ENCODE assay signal across 8 cellular contexts in genomic region chr1:89804646-89805237, GRCh38. TPM values are rescaled to one million over a fixed set of nuclear protein-coding genes. Genes with fewer than 3 reads are reported as not detected.
DNase-seq lines count a peak whose midpoint lies in the region; ATAC-seq and TF ChIP-seq lines count a peak whose summit lies in the region.

No MANE protein-coding gene starts in this region.

- no peak for TF ChIP-seq POLR2A in suprapubic skin (IDR thresholded peaks at IDR 0.05)

- peaks cover 5% of the 10 kb centered on the region for H3K4me1 ChIP-seq in suprapubic skin

- no peaks in the 10 kb centered on the region for H3K27me3 ChIP-seq in suprapubic skin

- ATAC-seq in GM21723 (IDR thresholded peaks at IDR 0.05; ENCODE audit: unreplicated experiment) = peak; percentile 80

- no peaks in the 10 kb centered on the region for H3K36me3 ChIP-seq in suprapubic skin

- CTCF ChIA-PET in RWPE1 (lab: Yijun Ruan, JAX) = interaction anchor here (0.6 to 2.4 kb wide), 20 partner anchors 10 to 819 kb away, joined by 3 to 22 read pairs (median 4); partner anchors contain the start of gene LRRC8D

- H3K4me3 ChIP-seq in fibroblast of the aortic adventitia (ENCODE audit: low read depth, low read length) (no peak overlapping the region), suprapubic skin (no peak overlapping the region)

- peak; percentile 73 for DNase-seq in DMS79 (lab: John Stamatoyannopoulos, UW)
- peak; percentile 72 for DNase-seq in RWPE1 (ENCODE audit: low spot score)
- peak; percentile 69 for DNase-seq in activated T-helper 1 cell treated with Interleukin-2 at 50 U/mL for 16 hours (ENCODE audit: low read depth)
- DNase-seq in fibroblast of the aortic adventitia (ENCODE audit: low read depth) = peak; percentile 88
- peak; percentile 67 for DNase-seq in non-pigmented ciliary epithelial cell (ENCODE audit: low read depth)
- DNase-seq in suprapubic skin (ENCODE audit: low spot score in 2 of 2) = peak; percentile 87 to 88

- no peaks in the 10 kb centered on the region for H3K9me3 ChIP-seq in suprapubic skin

- H3K27ac ChIP-seq in RWPE1 (no peak overlapping the region), suprapubic skin (no peak overlapping the region)

- TF ChIP-seq CTCF in LNCAP (IDR thresholded peaks at IDR 0.05) = peak; percentile 91
- TF ChIP-seq CTCF in RWPE1 (conservative IDR thresholded peaks at IDR 0.05; ENCODE audit: low read depth) = peak; percentile 94
- TF ChIP-seq CTCF in fibroblast of the aortic adventitia (IDR thresholded peaks at IDR 0.05; ENCODE audit: insufficient read depth, low read length) = peak; percentile 90
- TF ChIP-seq CTCF in suprapubic skin (IDR thresholded peaks at IDR 0.05) = peak; percentile 84 to 87

- POLR2A ChIA-PET in RWPE1 (lab: Yijun Ruan, JAX; ENCODE audit: low non-redundant PET) = no interaction called here

- no peak for TF ChIP-seq EP300 in suprapubic skin (IDR thresholded peaks at IDR 0.05)

- WGBS in suprapubic skin = 0% methylated on average over 4 of the region's 4 CpGs

RNA-seq across cellular contexts. Expression of gene LRRC8D, which starts 16.1 kb away (rescaled TPM):
- total RNA-seq in fibroblast of the aortic adventitia (ENCODE audit: low replicate concordance) (12.1 and 45.6 TPM in 2 replicates), suprapubic skin (10 to 100 TPM; 11.7 to 24.8 (median 21.6) TPM)
